In the genomic region with DNA sequence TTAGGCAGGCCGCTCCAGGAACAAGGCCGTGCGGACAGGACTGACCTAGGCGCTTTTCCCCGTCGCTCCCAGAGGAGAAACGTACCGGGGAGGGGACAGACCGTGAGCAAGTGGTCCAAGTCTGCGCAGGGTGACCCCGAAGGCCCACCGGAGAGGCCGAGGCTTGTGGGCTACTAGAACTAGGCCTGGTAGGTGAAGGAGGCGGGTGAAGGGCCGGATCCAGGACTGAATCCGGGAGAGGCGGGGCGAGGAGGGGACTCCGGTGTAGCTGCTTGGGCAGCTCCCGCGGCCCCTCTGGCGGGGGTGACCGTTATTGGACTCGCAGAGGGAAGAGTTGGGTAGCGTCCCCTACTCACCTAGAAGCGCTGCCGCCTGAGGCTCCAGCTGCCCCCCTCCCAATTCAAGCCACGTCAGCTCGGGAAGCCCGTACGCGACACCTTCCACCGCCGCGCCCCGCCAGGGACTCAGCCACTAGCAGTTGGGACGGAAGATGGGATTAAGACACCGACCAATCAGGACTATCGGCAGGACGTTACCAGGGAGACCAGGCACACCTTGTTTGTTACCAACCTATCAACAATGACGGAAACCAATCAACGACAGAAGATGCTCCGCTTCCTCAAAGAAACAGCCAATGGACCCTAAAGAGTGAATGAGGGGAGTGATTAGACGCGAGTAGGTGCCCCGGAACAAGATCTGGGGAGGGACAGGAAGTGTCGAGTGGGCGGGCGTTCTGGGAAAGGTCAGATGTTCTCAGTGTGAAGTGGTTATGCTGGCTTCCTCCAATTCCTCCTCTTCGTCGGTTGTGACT, we compare ENCODE assay signal across 1 cellular context.
TF ChIP-seq lines count a peak whose summit lies in the region.

Gene GOLGB1, minus strand, starts transcription at position 466 of the 811 bp plus-strand sequence. CDS start 18,770 bp downstream, outside the sequence.

TF ChIP-seq in HepG2, 621 proteins besides CTCF, POLR2A, EP300 and RAD21 (continued from another document and continues in another):
- TF ChIP-seq, protein P1, sequence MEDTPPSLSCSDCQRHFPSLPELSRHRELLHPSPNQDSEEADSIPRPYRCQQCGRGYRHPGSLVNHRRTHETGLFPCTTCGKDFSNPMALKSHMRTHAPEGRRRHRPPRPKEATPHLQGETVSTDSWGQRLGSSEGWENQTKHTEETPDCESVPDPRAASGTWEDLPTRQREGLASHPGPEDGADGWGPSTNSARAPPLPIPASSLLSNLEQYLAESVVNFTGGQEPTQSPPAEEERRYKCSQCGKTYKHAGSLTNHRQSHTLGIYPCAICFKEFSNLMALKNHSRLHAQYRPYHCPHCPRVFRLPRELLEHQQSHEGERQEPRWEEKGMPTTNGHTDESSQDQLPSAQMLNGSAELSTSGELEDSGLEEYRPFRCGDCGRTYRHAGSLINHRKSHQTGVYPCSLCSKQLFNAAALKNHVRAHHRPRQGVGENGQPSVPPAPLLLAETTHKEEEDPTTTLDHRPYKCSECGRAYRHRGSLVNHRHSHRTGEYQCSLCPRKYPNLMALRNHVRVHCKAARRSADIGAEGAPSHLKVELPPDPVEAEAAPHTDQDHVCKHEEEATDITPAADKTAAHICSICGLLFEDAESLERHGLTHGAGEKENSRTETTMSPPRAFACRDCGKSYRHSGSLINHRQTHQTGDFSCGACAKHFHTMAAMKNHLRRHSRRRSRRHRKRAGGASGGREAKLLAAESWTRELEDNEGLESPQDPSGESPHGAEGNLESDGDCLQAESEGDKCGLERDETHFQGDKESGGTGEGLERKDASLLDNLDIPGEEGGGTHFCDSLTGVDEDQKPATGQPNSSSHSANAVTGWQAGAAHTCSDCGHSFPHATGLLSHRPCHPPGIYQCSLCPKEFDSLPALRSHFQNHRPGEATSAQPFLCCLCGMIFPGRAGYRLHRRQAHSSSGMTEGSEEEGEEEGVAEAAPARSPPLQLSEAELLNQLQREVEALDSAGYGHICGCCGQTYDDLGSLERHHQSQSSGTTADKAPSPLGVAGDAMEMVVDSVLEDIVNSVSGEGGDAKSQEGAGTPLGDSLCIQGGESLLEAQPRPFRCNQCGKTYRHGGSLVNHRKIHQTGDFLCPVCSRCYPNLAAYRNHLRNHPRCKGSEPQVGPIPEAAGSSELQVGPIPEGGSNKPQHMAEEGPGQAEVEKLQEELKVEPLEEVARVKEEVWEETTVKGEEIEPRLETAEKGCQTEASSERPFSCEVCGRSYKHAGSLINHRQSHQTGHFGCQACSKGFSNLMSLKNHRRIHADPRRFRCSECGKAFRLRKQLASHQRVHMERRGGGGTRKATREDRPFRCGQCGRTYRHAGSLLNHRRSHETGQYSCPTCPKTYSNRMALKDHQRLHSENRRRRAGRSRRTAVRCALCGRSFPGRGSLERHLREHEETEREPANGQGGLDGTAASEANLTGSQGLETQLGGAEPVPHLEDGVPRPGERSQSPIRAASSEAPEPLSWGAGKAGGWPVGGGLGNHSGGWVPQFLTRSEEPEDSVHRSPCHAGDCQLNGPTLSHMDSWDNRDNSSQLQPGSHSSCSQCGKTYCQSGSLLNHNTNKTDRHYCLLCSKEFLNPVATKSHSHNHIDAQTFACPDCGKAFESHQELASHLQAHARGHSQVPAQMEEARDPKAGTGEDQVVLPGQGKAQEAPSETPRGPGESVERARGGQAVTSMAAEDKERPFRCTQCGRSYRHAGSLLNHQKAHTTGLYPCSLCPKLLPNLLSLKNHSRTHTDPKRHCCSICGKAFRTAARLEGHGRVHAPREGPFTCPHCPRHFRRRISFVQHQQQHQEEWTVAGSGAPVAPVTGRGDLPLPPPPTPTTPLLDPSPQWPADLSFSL (CRISPR knock-in tag; IDR thresholded peaks at IDR 0.05) = no peak
- TF ChIP-seq RNF219 (CRISPR knock-in tag; IDR thresholded peaks at IDR 0.05) (no peak), SALL1 (CRISPR knock-in tag; IDR thresholded peaks at IDR 0.05) (peak; percentile 79), ZNF614 (CRISPR knock-in tag; IDR thresholded peaks at IDR 0.05; ENCODE audit: borderline replicate concordance) (0 out of 2 replicates have a peak, but pooled peaks have one; percentile 8), ZSCAN30 (CRISPR knock-in tag; IDR thresholded peaks at IDR 0.05) (no peak), ERF (CRISPR knock-in tag; IDR thresholded peaks at IDR 0.05) (peak; percentile 17; the same call in 1 of the 2 replicates), ZNF563 (CRISPR knock-in tag; IDR thresholded peaks at IDR 0.05) (no peak), CBX2 (IDR thresholded peaks at IDR 0.05; ENCODE audit: low read depth, low read length) (no peak), CBX2 (CRISPR knock-in tag; IDR thresholded peaks at IDR 0.05; ENCODE audit: low read depth) (no peak), CREBL2 (CRISPR knock-in tag; IDR thresholded peaks at IDR 0.05; ENCODE audit: borderline replicate concordance) (0 out of 2 replicates have a peak, but pooled peaks have one; percentile 26), ZSCAN29 (CRISPR knock-in tag; conservative IDR thresholded peaks at IDR 0.05) (peak; percentile 61), ZNF609 (CRISPR knock-in tag; IDR thresholded peaks at IDR 0.05; ENCODE audit: borderline replicate concordance) (0 out of 2 replicates have a peak, but pooled peaks have one; percentile 9), ZNF616 (CRISPR knock-in tag; IDR thresholded peaks at IDR 0.05; ENCODE audit: low read depth) (no peak), ZNF672 (CRISPR knock-in tag; IDR thresholded peaks at IDR 0.05) (no peak), MEIS2 (CRISPR knock-in tag; IDR thresholded peaks at IDR 0.05) (peak; percentile 38; the same call in 1 of the 2 replicates), ZNF335 (CRISPR knock-in tag; IDR thresholded peaks at IDR 0.05) (no peak), ZNF572 (CRISPR knock-in tag; IDR thresholded peaks at IDR 0.05) (peak; percentile 88; the same call in 1 of the 2 replicates), SMARCC2 (IDR thresholded peaks at IDR 0.05) (no peak), SMAD9 (CRISPR knock-in tag; IDR thresholded peaks at IDR 0.05) (no peak), PHF20 (CRISPR knock-in tag; IDR thresholded peaks at IDR 0.05) (peak; percentile 89), ZFP41 (CRISPR knock-in tag; IDR thresholded peaks at IDR 0.05; ENCODE audit: borderline replicate concordance) (peak; percentile 24; the same call in 1 of the 2 replicates), ISL2 (CRISPR knock-in tag; IDR thresholded peaks at IDR 0.05) (peak; percentile 84; the same call in 1 of the 2 replicates), PTBP1 (IDR thresholded peaks at IDR 0.05; ENCODE audit: low read depth, low read length, poor library complexity, severe bottlenecking) (no peak), STAT5B (CRISPR knock-in tag; IDR thresholded peaks at IDR 0.05) (no peak), ZNF569 (CRISPR knock-in tag; IDR thresholded peaks at IDR 0.05; ENCODE audit: borderline replicate concordance) (no peak), PLRG1 (conservative IDR thresholded peaks at IDR 0.05) (no peak), PAWR (CRISPR knock-in tag; IDR thresholded peaks at IDR 0.05; ENCODE audit: borderline replicate concordance) (peak; percentile 78; the same call in 1 of the 2 replicates), RNF2 (conservative IDR thresholded peaks at IDR 0.05; ENCODE audit: low read depth) (no peak), ZKSCAN1 (IDR thresholded peaks at IDR 0.05; ENCODE audit: low read length) (no peak), SRSF9 (IDR thresholded peaks at IDR 0.05; ENCODE audit: borderline replicate concordance, insufficient read depth, low read depth, low read length, poor library complexity, severe bottlenecking) (no peak), E2F1 (CRISPR knock-in tag; IDR thresholded peaks at IDR 0.05) (no peak)
- TF ChIP-seq, protein P2, sequence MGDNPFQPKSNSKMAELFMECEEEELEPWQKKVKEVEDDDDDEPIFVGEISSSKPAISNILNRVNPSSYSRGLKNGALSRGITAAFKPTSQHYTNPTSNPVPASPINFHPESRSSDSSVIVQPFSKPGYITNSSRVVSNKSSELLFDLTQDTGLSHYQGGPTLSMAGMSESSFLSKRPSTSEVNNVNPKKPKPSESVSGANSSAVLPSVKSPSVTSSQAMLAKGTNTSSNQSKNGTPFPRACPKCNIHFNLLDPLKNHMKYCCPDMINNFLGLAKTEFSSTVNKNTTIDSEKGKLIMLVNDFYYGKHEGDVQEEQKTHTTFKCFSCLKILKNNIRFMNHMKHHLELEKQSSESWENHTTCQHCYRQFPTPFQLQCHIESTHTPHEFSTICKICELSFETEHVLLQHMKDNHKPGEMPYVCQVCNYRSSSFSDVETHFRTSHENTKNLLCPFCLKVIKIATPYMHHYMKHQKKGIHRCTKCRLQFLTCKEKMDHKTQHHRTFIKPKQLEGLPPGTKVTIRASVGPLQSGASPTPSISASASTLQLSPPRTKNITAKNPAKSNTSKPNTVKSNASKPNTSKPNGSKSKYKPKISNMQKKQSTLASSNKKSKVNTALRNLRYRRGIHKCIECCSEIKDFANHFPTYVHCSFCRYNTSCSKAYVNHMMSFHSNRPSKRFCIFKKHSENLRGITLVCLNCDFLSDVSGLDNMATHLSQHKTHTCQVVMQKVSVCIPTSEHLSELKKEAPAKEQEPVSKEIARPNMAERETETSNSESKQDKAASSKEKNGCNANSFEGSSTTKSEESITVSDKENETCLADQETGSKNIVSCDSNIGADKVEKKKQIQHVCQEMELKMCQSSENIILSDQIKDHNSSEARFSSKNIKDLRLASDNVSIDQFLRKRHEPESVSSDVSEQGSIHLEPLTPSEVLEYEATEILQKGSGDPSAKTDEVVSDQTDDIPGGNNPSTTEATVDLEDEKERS (CRISPR knock-in tag; IDR thresholded peaks at IDR 0.05) = peak; percentile 96
